ENCODE assay signal across 22 cellular contexts in the genomic region with DNA sequence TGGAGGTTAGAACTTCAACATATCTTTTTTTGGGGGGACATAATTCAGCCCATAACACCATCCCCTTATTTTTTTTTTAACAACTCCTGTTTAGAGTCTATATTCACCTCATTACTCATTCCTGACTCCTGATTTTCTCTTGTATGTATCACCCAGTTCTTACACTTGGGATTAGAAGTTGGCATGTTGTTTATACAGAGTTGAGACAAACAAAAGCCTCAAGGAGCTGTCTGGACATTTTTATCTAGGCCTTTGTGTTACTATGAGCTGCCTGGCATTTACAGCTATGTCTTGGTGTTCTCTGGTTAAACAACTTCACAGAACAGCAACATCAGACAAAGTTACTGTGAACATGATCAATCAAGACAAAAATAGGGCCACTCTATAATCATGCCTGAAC.
DNase-seq lines count a peak whose midpoint lies in the region; ATAC-seq, FAIRE-seq and TF ChIP-seq lines count a peak whose summit lies in the region.
"Had no signal": no experiment of that assay in that cellular context is flagged by ENCODE, and none has a peak within 500 bp of the region (broad histone marks: within the 10 kb centered on the region; RNA-seq: fewer than 3 reads in every experiment).

No MANE protein-coding gene starts in this region.

- DNase-seq in M059J (ENCODE audit: low read depth): peak; percentile 62
- peak; percentile 51 for DNase-seq in bronchial epithelial cell (ENCODE audit: low read depth)
- no peak for DNase-seq in NCI-H2196 (lab: John Stamatoyannopoulos, UW; ENCODE audit: unreplicated experiment)
- no peak for DNase-seq in Right ventricle myocardium inferior (ENCODE audit: missing footprints)
- no peak for DNase-seq in germinal center (ENCODE audit: low spot score)
- DNase-seq: CD4-positive, CD25-positive, alpha-beta regulatory T cell; CD8-positive, alpha-beta T cell; DMS 273 treated with DMSO at 0.1 percent for 48 hours; DMS79; EL; GDM1; GM23248; H7; HCEC 1CT had no signal

- H3K4me1 ChIP-seq in mesodermal cell (ENCODE audit: control insufficient read depth, insufficient read depth, low read length, poor library complexity, severe bottlenecking): peaks cover 12% of the 10 kb centered on the region
- H3K4me1 ChIP-seq: BLaER1 had no signal

- no peaks in the 10 kb centered on the region for H3K27me3 ChIP-seq in bronchial epithelial cell (ENCODE audit: control insufficient read depth, insufficient read depth, low read length)
- H3K27me3 ChIP-seq: BLaER1 had no signal

- no peaks in the 10 kb centered on the region for H3K36me3 ChIP-seq in bronchial epithelial cell (ENCODE audit: control insufficient read depth, insufficient read depth, low read length)
- H3K36me3 ChIP-seq in mesodermal cell (ENCODE audit: control insufficient read depth, insufficient read depth, low read length): no peaks in the 10 kb centered on the region
- H3K36me3 ChIP-seq: BLaER1 had no signal

- H3K9me3 ChIP-seq in mesodermal cell (ENCODE audit: control insufficient read depth, low read length): no peaks in the 10 kb centered on the region
- H3K9me3 ChIP-seq: BLaER1 had no signal

- H3K27ac ChIP-seq in mesodermal cell (ENCODE audit: low read depth, low read length, severe bottlenecking): peak overlapping the region; percentile 43
- H3K27ac ChIP-seq: 22Rv1, BLaER1, C4-2B, GM23248 had no signal

- FAIRE-seq in bronchial epithelial cell (lab: Jason Lieb, UNC): no peak
- FAIRE-seq: A204.1, D721Med, GM12878, H1 had no signal

- ATAC-seq in Right ventricle myocardium inferior: no peak
- ATAC-seq: CD8-positive, alpha-beta T cell; GM12878 had no signal

- intact Hi-C loops in Right ventricle myocardium inferior (cut with DNase I): no loop called here

- no peak overlapping the region for H3K4me3 ChIP-seq in bronchial epithelial cell (ENCODE audit: low read depth, low read length)
- H3K4me3 ChIP-seq in mesodermal cell (ENCODE audit: extremely low read depth, insufficient read depth, low read length, poor library complexity, severe bottlenecking): no peak overlapping the region
- H3K4me3 ChIP-seq: BLaER1, GM12878, GM23248 had no signal

- no peak for TF ChIP-seq CTCF in bronchial epithelial cell (IDR thresholded peaks at IDR 0.05; ENCODE audit: insufficient read depth, low read length, severe bottlenecking)

Comparison
In these comparisons a context has a peak if more than half of its experiments do, and no peak if none do; other contexts are left out.
1. DNase-seq: peak in M059J (single experiment) and bronchial epithelial cell (single experiment); none in NCI-H2196 (single experiment), Right ventricle myocardium inferior (single experiment) and germinal center (single experiment).